Comparison of ENCODE assay signal across 8 cellular contexts in the genomic region with DNA sequence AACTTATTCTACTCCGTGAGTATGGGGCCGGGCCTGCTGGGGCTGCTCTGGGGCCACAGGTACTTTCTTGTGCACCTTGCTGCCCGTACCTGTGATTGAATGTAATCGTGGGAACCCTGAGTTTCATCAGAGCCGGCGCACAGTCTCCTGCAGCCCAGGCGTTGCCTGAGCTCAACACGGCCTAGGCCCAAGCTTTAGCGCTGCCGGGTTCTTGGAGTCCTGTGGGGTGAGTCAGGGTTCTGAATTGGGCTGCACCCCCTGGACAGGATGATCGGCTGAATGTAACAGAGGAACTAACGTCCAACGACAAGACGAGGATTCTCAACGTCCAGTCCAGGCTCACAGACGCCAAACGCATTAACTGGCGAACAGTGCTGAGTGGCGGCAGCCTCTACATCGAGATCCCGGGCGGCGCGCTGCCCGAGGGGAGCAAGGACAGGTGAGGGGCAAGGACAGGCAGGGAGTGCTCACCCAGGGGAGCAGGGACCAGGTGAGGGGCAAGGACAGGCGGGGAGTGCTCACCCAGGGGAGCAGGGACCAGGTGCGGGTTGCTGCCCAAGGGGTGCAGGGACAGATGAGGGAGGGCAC. TPM values are rescaled to one million over a fixed set of nuclear protein-coding genes. Genes with fewer than 3 reads are reported as not detected.
A peak's percentile ranks its signal among the peaks of the same experiment; 100 is the strongest.
DNase-seq lines count a peak whose midpoint lies in the region; ATAC-seq and TF ChIP-seq lines count a peak whose summit lies in the region.

No MANE protein-coding gene starts in this region.

- H3K9me3 Mint-ChIP-seq in progenitor cell of endocrine pancreas (ENCODE audit: low read depth) = no peaks in the 10 kb centered on the region

- peak overlapping the region; percentile 90 for H3K4me3 Mint-ChIP-seq in progenitor cell of endocrine pancreas (ENCODE audit: low read depth)

- ATAC-seq in GM19397 (IDR thresholded peaks at IDR 0.05; ENCODE audit: unreplicated experiment) = no peak

- peak overlapping the region; percentile 91 for H3K27ac ChIP-seq in VCaP

- peak overlapping the region; percentile 96 for H3K27ac Mint-ChIP-seq in progenitor cell of endocrine pancreas

- TF ChIP-seq CTCF in VCaP (conservative IDR thresholded peaks at IDR 0.05) = no peak
- no peak for TF ChIP-seq CTCF in progenitor cell of endocrine pancreas (IDR thresholded peaks at IDR 0.05; ENCODE audit: unreplicated experiment)

- H3K36me3 Mint-ChIP-seq in progenitor cell of endocrine pancreas (ENCODE audit: insufficient read depth) = peaks cover 13% of the 10 kb centered on the region

- H3K4me1 Mint-ChIP-seq in progenitor cell of endocrine pancreas (ENCODE audit: low read depth) = peaks cover 16% of the 10 kb centered on the region

- peak; percentile 74 for DNase-seq in activated effector memory CD4-positive, alpha-beta T cell treated with anti-CD3 and anti-CD28 coated beads, Interleukin-2, amount 50 U/mL, for 16 hours
- no peak for DNase-seq in activated effector memory CD4-positive, alpha-beta T cell treated with Interleukin-2 at 50 U/mL for 16 hours
- peak; percentile 56 for DNase-seq in fibroblast of gingiva (ENCODE audit: low read depth)
- no peak for DNase-seq in progenitor cell of endocrine pancreas (ENCODE audit: low spot score, unreplicated experiment)
- no peak for DNase-seq in NCI-H146 (lab: John Stamatoyannopoulos, UW)
- DNase-seq in superior temporal gyrus (ENCODE audit: extremely low spot score) = no peak

- no peaks in the 10 kb centered on the region for H3K27me3 Mint-ChIP-seq in progenitor cell of endocrine pancreas

RNA-seq across cellular contexts. Expression of a gene that starts 10.4 kb away (rescaled TPM):
- total RNA-seq in progenitor cell of endocrine pancreas = not detected in 2 replicates

RNA-seq across cellular contexts. Expression of a gene that starts 15.4 kb away (rescaled TPM):
- 1.00 and 1.6 TPM in 2 replicates for total RNA-seq in progenitor cell of endocrine pancreas

RNA-seq across cellular contexts. Expression of a gene that starts 22.5 kb away (rescaled TPM):
- 58.4 and 71.3 TPM in 2 replicates for total RNA-seq in progenitor cell of endocrine pancreas

RNA-seq across cellular contexts. Expression of a gene that starts 35.0 kb away (rescaled TPM):
- 152 and 156 TPM in 2 replicates for total RNA-seq in progenitor cell of endocrine pancreas

RNA-seq across cellular contexts. Expression of a gene that starts 35.5 kb away (rescaled TPM):
- 116 and 119 TPM in 2 replicates for total RNA-seq in progenitor cell of endocrine pancreas

Comparison
In these comparisons a context has a peak if more than half of its experiments do, and no peak if none do; other contexts are left out.
1. DNase-seq: peak in activated effector memory CD4-positive, alpha-beta T cell treated with anti-CD3 and anti-CD28 coated beads, Interleukin-2, amount 50 U/mL, for 16 hours (single experiment) and fibroblast of gingiva (single experiment); none in activated effector memory CD4-positive, alpha-beta T cell treated with Interleukin-2 at 50 U/mL for 16 hours (single experiment), progenitor cell of endocrine pancreas (single experiment), NCI-H146 (single experiment) and superior temporal gyrus (single experiment).